Comparison of ENCODE assay signal across 8 cellular contexts in the genomic region with DNA sequence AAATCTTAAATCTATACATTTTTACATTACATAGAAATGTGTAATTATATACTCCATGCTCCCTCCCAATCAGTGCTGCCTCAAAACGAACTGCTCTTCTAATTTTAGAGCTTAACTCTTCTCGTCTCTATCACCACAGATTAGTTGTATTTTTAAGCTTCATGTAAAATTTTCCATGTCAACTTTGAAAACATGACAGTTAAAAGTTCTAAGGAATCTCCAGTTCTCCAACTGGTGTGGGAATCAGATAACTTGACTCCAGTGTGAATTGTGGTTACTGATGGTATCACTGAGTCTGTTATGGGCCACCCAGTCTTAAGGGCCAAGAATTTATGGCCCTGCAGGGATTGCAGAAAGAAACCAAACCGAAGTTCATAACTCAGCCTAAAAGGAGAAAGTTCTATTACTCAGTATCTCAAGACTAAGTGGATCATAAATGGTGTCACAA. TPM values are rescaled to one million over a fixed set of nuclear protein-coding genes. Genes with fewer than 3 reads are reported as not detected.
DNase-seq lines count a peak whose midpoint lies in the region; ATAC-seq, FAIRE-seq and TF ChIP-seq lines count a peak whose summit lies in the region.

No MANE protein-coding gene starts in this region.

- H3K27ac Mint-ChIP-seq in activated naive CD8-positive, alpha-beta T cell: peak overlapping the region; percentile 100
- H3K27ac Mint-ChIP-seq in memory B cell: peak overlapping the region; percentile 99

- TF ChIP-seq POLR2A in upper lobe of left lung (IDR thresholded peaks at IDR 0.05): no peak

- no peak for FAIRE-seq in frontal cortex (lab: Jason Lieb, UNC)

- intact Hi-C loops in cardiac septum (cut with DNase I): loop anchor here (2.0 to 5.0 kb wide), 3 partner anchors 38 to 130 kb away; no protein-coding TSS in a partner anchor

- H3K36me3 Mint-ChIP-seq in activated naive CD8-positive, alpha-beta T cell: no peaks in the 10 kb centered on the region
- H3K36me3 Mint-ChIP-seq in memory B cell: no peaks in the 10 kb centered on the region

- 36 to 41% methylated on average over 3 of the region's 3 CpGs for WGBS in upper lobe of left lung, 2 donors

- ATAC-seq in memory B cell (ENCODE audit: low read depth) (no peak), upper lobe of left lung (ENCODE audit: low FRiP score in 2 of 2) (no peak), HG03342 (IDR thresholded peaks at IDR 0.05; ENCODE audit: unreplicated experiment) (no peak)

- peak in 1 of 2 donors; percentile 39 for DNase-seq in cardiac muscle cell (ENCODE audit: low read depth in 1 of 2, low spot score in 1 of 2)
- no peak for DNase-seq in cardiac septum (ENCODE audit: low spot score)
- no peak for DNase-seq in memory B cell (ENCODE audit: low spot score in 2 of 2)
- DNase-seq in upper lobe of left lung: no peak
- no peak for DNase-seq in frontal cortex (ENCODE audit: low spot score in 2 of 2)
- no peak for DNase-seq in GM03348 (ENCODE audit: low spot score)

- TF ChIP-seq CTCF in cardiac muscle cell (IDR thresholded peaks at IDR 0.05; ENCODE audit: low read depth, low read length) (no peak), upper lobe of left lung (IDR thresholded peaks at IDR 0.05) (no peak)

- H3K4me3 ChIP-seq in cardiac muscle cell (no peak overlapping the region), upper lobe of left lung (no peak overlapping the region)

- peaks cover 51% of the 10 kb centered on the region for H3K4me1 Mint-ChIP-seq in activated naive CD8-positive, alpha-beta T cell (ENCODE audit: low read depth)
- peaks cover 34% of the 10 kb centered on the region for H3K4me1 Mint-ChIP-seq in memory B cell

- no peaks in the 10 kb centered on the region for H3K27me3 Mint-ChIP-seq in activated naive CD8-positive, alpha-beta T cell
- no peaks in the 10 kb centered on the region for H3K27me3 Mint-ChIP-seq in memory B cell

- TF ChIP-seq EP300 in upper lobe of left lung (IDR thresholded peaks at IDR 0.05): no peak

- H3K27ac ChIP-seq in cardiac muscle cell: peak overlapping the region; percentile 94
- peak overlapping the region in 3 of 4 donors; percentile 97 to 99 (median 97) for H3K27ac ChIP-seq in upper lobe of left lung

- H3K4me1 ChIP-seq in cardiac muscle cell (ENCODE audit: low read depth) (peaks cover 39% of the 10 kb centered on the region), upper lobe of left lung (peaks cover 63 to 80% (median 65%) of the 10 kb centered on the region in 4 donors)

- H3K9me3 ChIP-seq in cardiac muscle cell (ENCODE audit: low read depth) (no peaks in the 10 kb centered on the region), upper lobe of left lung (no peaks in the 10 kb centered on the region)

- peak overlapping the region; percentile 100 for H3K4me3 Mint-ChIP-seq in activated naive CD8-positive, alpha-beta T cell
- peak overlapping the region; percentile 100 for H3K4me3 Mint-ChIP-seq in memory B cell

- H3K36me3 ChIP-seq in cardiac muscle cell (no peaks in the 10 kb centered on the region), upper lobe of left lung (no peaks in the 10 kb centered on the region)

- H3K27me3 ChIP-seq in cardiac muscle cell (no peaks in the 10 kb centered on the region), upper lobe of left lung (no peaks in the 10 kb centered on the region)

- H3K9me3 Mint-ChIP-seq in activated naive CD8-positive, alpha-beta T cell (ENCODE audit: low read depth): no peaks in the 10 kb centered on the region
- H3K9me3 Mint-ChIP-seq in memory B cell: no peaks in the 10 kb centered on the region

RNA-seq across cellular contexts. Expression of a gene that starts 31.7 kb away (rescaled TPM):
- total RNA-seq in cardiac muscle cell (59.1 and 78.4 TPM in 2 replicates), cardiac septum (65.7 TPM), upper lobe of left lung (100 to 1,000 TPM in 3 of 6 donors, 10 to 100 TPM in 3; 77.3 to 182 (median 105) TPM), frontal cortex (217 TPM)
- polyA plus RNA-seq in cardiac muscle cell: 131 and 152 TPM in 2 replicates
